Comparison of ENCODE assay signal across 1 cellular context in genomic region chr11:93741094-93741881, GRCh38.
A peak's percentile ranks its signal among the peaks of the same experiment; 100 is the strongest.
TF ChIP-seq lines count a peak whose summit lies in the region.

TSS of gene C11orf54 (plus strand) at chr11:93741672. CDS start at chr11:93747394, 5,722 bp downstream.
A gene with protein sequence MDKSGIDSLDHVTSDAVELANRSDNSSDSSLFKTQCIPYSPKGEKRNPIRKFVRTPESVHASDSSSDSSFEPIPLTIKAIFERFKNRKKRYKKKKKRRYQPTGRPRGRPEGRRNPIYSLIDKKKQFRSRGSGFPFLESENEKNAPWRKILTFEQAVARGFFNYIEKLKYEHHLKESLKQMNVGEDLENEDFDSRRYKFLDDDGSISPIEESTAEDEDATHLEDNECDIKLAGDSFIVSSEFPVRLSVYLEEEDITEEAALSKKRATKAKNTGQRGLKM (minus strand): TSS chr11:93741495. CDS start chr11:93739304, 2,191 bp downstream.

TF ChIP-seq in neural cell, 6 proteins besides CTCF, POLR2A, EP300 and RAD21 (continued from another document):
- TF ChIP-seq MXI1 (conservative IDR thresholded peaks at IDR 0.05; ENCODE audit: poor library complexity, severe bottlenecking): peak; percentile 93
- TF ChIP-seq EZH2 (IDR thresholded peaks at IDR 0.05; ENCODE audit: borderline replicate concordance, insufficient read depth, low read length, poor library complexity, severe bottlenecking): no peak
- peak; percentile 10 for TF ChIP-seq SMC3 (conservative IDR thresholded peaks at IDR 0.05; ENCODE audit: poor library complexity)
TF ChIP-seq in neural cell: peak in this region for 4.
